ENCODE assay signal across 20 cellular contexts in genomic region chr7:137296551-137296950, GRCh38. TPM values are rescaled to one million over a fixed set of nuclear protein-coding genes. Genes with fewer than 3 reads are reported as not detected.
DNase-seq lines count a peak whose midpoint lies in the region; ATAC-seq and TF ChIP-seq lines count a peak whose summit lies in the region.
"Had no signal": no experiment of that assay in that cellular context is flagged by ENCODE, and none has a peak within 500 bp of the region (broad histone marks: within the 10 kb centered on the region; RNA-seq: fewer than 3 reads in every experiment).

No MANE protein-coding gene starts in this region.

- H2BK20ac ChIP-seq in IMR-90 (ENCODE audit: low read depth, low read length), result no peak overlapping the region

- H3K9ac ChIP-seq in IMR-90 (ENCODE audit: low read depth, low read length), result no peak overlapping the region
- H3K9ac ChIP-seq in mesendoderm (ENCODE audit: low read length), result no peak overlapping the region

- H4K8ac ChIP-seq in IMR-90 (ENCODE audit: low read depth in 2 of 2, low read length in 2 of 2) (no peak overlapping the region), mesendoderm (ENCODE audit: low read depth, low read length) (no peak overlapping the region)

- peak overlapping the region in 3 of 5 experiments; percentile 5 to 46 (median 5) for H3K4me3 Mint-ChIP-seq in brain
- H3K4me3 Mint-ChIP-seq: CD14-positive monocyte, HFFc6 had no signal

- no peak overlapping the region for H3K23ac ChIP-seq in IMR-90 (ENCODE audit: low read depth, low read length)
- H3K23ac ChIP-seq in mesendoderm (ENCODE audit: low read length), result no peak overlapping the region

- H3K9me3 ChIP-seq in IMR-90 (ENCODE audit: control insufficient read depth, insufficient read depth, low read length), result no peaks in the 10 kb centered on the region
- H3K9me3 ChIP-seq: Caco-2, MG63 had no signal

- H3K9me1 ChIP-seq in IMR-90 (ENCODE audit: insufficient read depth, low read length), result no peaks in the 10 kb centered on the region

- H4K5ac ChIP-seq in IMR-90 (ENCODE audit: low read depth, low read length) (0 out of 2 replicates have a peak overlapping the region, but pooled peaks have one; percentile 58), mesendoderm (ENCODE audit: low read length) (no peak overlapping the region)

- whole genome bisulfite sequencing in IMR-90 (ENCODE audit: extremely low coverage in 2 of 2, insufficient read length in 1 of 2), 2 experiments, result no CpG with 5 or more reads among the region's 2 CpGs
- WGBS in mesendoderm (ENCODE audit: extremely low coverage, insufficient coverage, low lambda C conversion rate), result no CpG with 5 or more reads among the region's 2 CpGs

- no peaks in the 10 kb centered on the region for H3K79me2 ChIP-seq in mesendoderm (ENCODE audit: control insufficient read depth, insufficient read depth, low read length)

- H2BK5ac ChIP-seq in IMR-90 (ENCODE audit: low read depth, low read length, poor library complexity, severe bottlenecking), result no peak overlapping the region
- no peak overlapping the region for H2BK5ac ChIP-seq in mesendoderm (ENCODE audit: low read length)

- in situ Hi-C loops in IMR-90 (cut with MboI; ENCODE audit: low sequenced_read_pairs), result no loop called here

- no peak overlapping the region for H2AK5ac ChIP-seq in IMR-90 (ENCODE audit: low read depth, low read length)
- H2AK5ac ChIP-seq in mesendoderm (ENCODE audit: low read length), result no peak overlapping the region

- intact Hi-C loops in IMR-90 (cut with micrococcal nuclease), result no loop called here

- no peak overlapping the region for H2AK9ac ChIP-seq in IMR-90 (replicated peaks; ENCODE audit: low read depth, low read length, poor library complexity)

- no peaks in the 10 kb centered on the region for H3K27me3 Mint-ChIP-seq in brain

- no peak overlapping the region for H3K14ac ChIP-seq in IMR-90 (replicated peaks; ENCODE audit: low read depth, low read length)

- H3K4me2 ChIP-seq in IMR-90 (ENCODE audit: low read depth, low read length) (no peak overlapping the region), mesendoderm (ENCODE audit: low read length) (no peak overlapping the region)

- no peak overlapping the region for H3K27ac ChIP-seq in IMR-90 (ENCODE audit: insufficient read depth, low read length)
- no peak overlapping the region for H3K27ac ChIP-seq in mesendoderm (ENCODE audit: low read depth, low read length)

- no peak overlapping the region for H4K91ac ChIP-seq in IMR-90 (ENCODE audit: insufficient read depth, low read depth, low read length)

- no peak for TF ChIP-seq CTCF in IMR-90 (conservative IDR thresholded peaks at IDR 0.05; ENCODE audit: low read depth, low read length)
- TF ChIP-seq CTCF in brain (conservative IDR thresholded peaks at IDR 0.05), result no peak
- no peak for TF ChIP-seq CTCF in retinal pigment epithelial cell (conservative IDR thresholded peaks at IDR 0.05; ENCODE audit: low read depth, low read length)

- no peak for TF ChIP-seq RAD21 in IMR-90 (IDR thresholded peaks at IDR 0.05; ENCODE audit: low read length)

- H3K4me3 ChIP-seq in IMR-90 (ENCODE audit: insufficient read depth, low read depth, low read length) (no peak overlapping the region), mesendoderm (ENCODE audit: low read length) (no peak overlapping the region), retinal pigment epithelial cell (ENCODE audit: low read length) (no peak overlapping the region)
- H3K4me3 ChIP-seq: MG63 had no signal

- H3K36me3 ChIP-seq in IMR-90 (ENCODE audit: control insufficient read depth, insufficient read depth, low read length), result no peaks in the 10 kb centered on the region
- H3K36me3 ChIP-seq in mesendoderm (ENCODE audit: control insufficient read depth, insufficient read depth, low read length), result no peaks in the 10 kb centered on the region
- H3K36me3 ChIP-seq: MG63 had no signal

- ATAC-seq in IMR-90 (ENCODE audit: low read depth) (no peak), GM19397 (IDR thresholded peaks at IDR 0.05; ENCODE audit: unreplicated experiment) (no peak), HG02852 (IDR thresholded peaks at IDR 0.05; ENCODE audit: unreplicated experiment) (no peak)

- H2BK120ac ChIP-seq in IMR-90 (ENCODE audit: low read depth, low read length), result no peak overlapping the region
- H2BK120ac ChIP-seq in mesendoderm (ENCODE audit: low read depth, low read length), result no peak overlapping the region

- H3K18ac ChIP-seq in IMR-90 (ENCODE audit: low read depth, low read length) (no peak overlapping the region; the same call in 1 of the 2 replicates), mesendoderm (ENCODE audit: low read length) (peak overlapping the region; percentile 68)

- no peak overlapping the region for H2AFZ ChIP-seq in IMR-90 (replicated peaks; ENCODE audit: low read length, poor library complexity)

- peak overlapping the region; percentile 26 to 82 (median 47) for H3K27ac Mint-ChIP-seq in brain
- H3K27ac Mint-ChIP-seq: HFFc6 had no signal

- H3K4ac ChIP-seq in IMR-90 (ENCODE audit: low read depth, low read length) (no peak overlapping the region), mesendoderm (ENCODE audit: low read depth, low read length) (no peak overlapping the region)

- H3K79me1 ChIP-seq in IMR-90 (ENCODE audit: low read depth in 1 of 2, low read length in 2 of 2), result peaks cover 10 to 16% of the 10 kb centered on the region in 2 experiments; a peak in 3 of 4 replicates
- no peaks in the 10 kb centered on the region for H3K79me1 ChIP-seq in mesendoderm (ENCODE audit: low read length)

- peaks cover 41% of the 10 kb centered on the region for H3K36me3 Mint-ChIP-seq in brain
- H3K36me3 Mint-ChIP-seq: CD14-positive monocyte had no signal

- dilution Hi-C loops in IMR-90 (cut with HindIII; ENCODE audit: low sequenced_read_pairs, unreplicated experiment), result no loop called here

- H3K27me3 ChIP-seq in IMR-90 (ENCODE audit: control insufficient read depth, insufficient read depth, low read length) (no peaks in the 10 kb centered on the region), mesendoderm (ENCODE audit: insufficient read depth, low read length, poor library complexity) (no peaks in the 10 kb centered on the region)
- H3K27me3 ChIP-seq: MG63 had no signal

- H4K20me1 ChIP-seq in IMR-90 (ENCODE audit: insufficient read depth, low read length), result no peaks in the 10 kb centered on the region

- peaks cover 77% of the 10 kb centered on the region for H3K4me1 Mint-ChIP-seq in brain
- H3K4me1 Mint-ChIP-seq: CD14-positive monocyte had no signal

- H3K9me3 Mint-ChIP-seq in brain, result no peaks in the 10 kb centered on the region
- H3K9me3 Mint-ChIP-seq: HFFc6 had no signal

- no TSS peak for BruUV-seq in IMR-90 (replicated peaks; lab: Mats Ljungman, UMichigan)

- H2BK15ac ChIP-seq in IMR-90 (ENCODE audit: low read depth, low read length), result no peak overlapping the region
- no peak overlapping the region for H2BK15ac ChIP-seq in mesendoderm (replicated peaks; ENCODE audit: low read depth)

- POLR2A ChIA-PET in IMR-90 (lab: Charles Lee; ENCODE audit: unreplicated experiment), result no interaction called here

- no peak for TF ChIP-seq POLR2A in IMR-90 (IDR thresholded peaks at IDR 0.05; ENCODE audit: low read depth, low read length)

- DNase-seq in IMR-90 (no peak), mesendoderm (no peak), retinal pigment epithelial cell (ENCODE audit: low read depth) (peak; percentile 16), COLO668 (lab: John Stamatoyannopoulos, UW; ENCODE audit: unreplicated experiment) (no peak), epidermal melanocyte (ENCODE audit: insufficient read length, low spot score) (no peak)
- DNase-seq: Caco-2, DMS153, HFFc6, Karpas-422, MG63, NCI-H187, NCI-H446 treated with DMSO at 0.1 percent for 48 hours, NCI-H748 treated with DMSO at 0.1 percent for 48 hours, OCI-M1, RPMI8226 had no signal

- CTCF ChIA-PET in IMR-90 (lab: Yijun Ruan, JAX), result interaction anchor here (0.6 to 1.3 kb wide), 3 partner anchors 8 to 106 kb away, joined by 3 to 4 read pairs (median 3); no protein-coding TSS in a partner anchor

- H3K4me1 ChIP-seq in IMR-90 (ENCODE audit: control insufficient read depth, insufficient read depth, low read length) (peaks cover 2% of the 10 kb centered on the region; the same call in 1 of the 2 replicates), mesendoderm (ENCODE audit: control insufficient read depth, low read depth, low read length) (no peaks in the 10 kb centered on the region)
- H3K4me1 ChIP-seq: Caco-2 had no signal

- H3K56ac ChIP-seq in IMR-90 (ENCODE audit: extremely low read depth, insufficient read depth, low read length), result no peak overlapping the region
- H3K56ac ChIP-seq in mesendoderm (ENCODE audit: low read length), result no peak overlapping the region

TF ChIP-seq in IMR-90, 13 proteins besides CTCF, POLR2A, EP300 and RAD21:
- TF ChIP-seq CEBPB (IDR thresholded peaks at IDR 0.05; ENCODE audit: low read depth, low read length) (no peak), BHLHE40 (IDR thresholded peaks at IDR 0.05; ENCODE audit: low read depth, low read length) (no peak), RCOR1 (IDR thresholded peaks at IDR 0.05; ENCODE audit: insufficient replicate concordance, low read length) (no peak), MXI1 (IDR thresholded peaks at IDR 0.05; ENCODE audit: borderline replicate concordance, low read depth, low read length) (no peak), MAZ (IDR thresholded peaks at IDR 0.05; ENCODE audit: borderline replicate concordance, low read depth, low read length) (no peak), FOS (IDR thresholded peaks at IDR 0.05; ENCODE audit: low read depth, low read length) (no peak), MAFK (IDR thresholded peaks at IDR 0.05; ENCODE audit: low read depth, low read length) (no peak), SMC3 (IDR thresholded peaks at IDR 0.05; ENCODE audit: low read depth, low read length) (no peak), CHD1 (IDR thresholded peaks at IDR 0.05; ENCODE audit: low read depth, low read length) (no peak)

RNA-seq across cellular contexts. Expression of gene PTN, which starts 47.0 kb away (rescaled TPM):
- 61.7 and 86.7 TPM in 2 replicates for total RNA-seq in IMR-90 (2012; rRNA removed)
- polyA plus RNA-seq in IMR-90 (2012; rRNA removed), result 186 and 187 TPM in 2 replicates
- 94.0 and 255 TPM in 2 replicates for polyA plus RNA-seq in IMR-90 (2012; cell fraction: cytosol; rRNA removed)
- 20.7 and 53.6 TPM in 2 replicates for polyA plus RNA-seq in IMR-90 (2012; cell fraction: nucleus; rRNA removed; ENCODE audit: low replicate concordance)
- 169 TPM for polyA plus RNA-seq in brain (ENCODE audit: insufficient read depth, low read depth, low replicate concordance)
- polyA plus RNA-seq in mesendoderm (2013, experiment 1 of 2), result 31.8 TPM
- 31.3 TPM for polyA plus RNA-seq in mesendoderm (2013, experiment 2 of 2)
- total RNA-seq: HT-29 had no signal
- polyA plus RNA-seq: CD14-positive monocyte had no signal
